In the genomic region with DNA sequence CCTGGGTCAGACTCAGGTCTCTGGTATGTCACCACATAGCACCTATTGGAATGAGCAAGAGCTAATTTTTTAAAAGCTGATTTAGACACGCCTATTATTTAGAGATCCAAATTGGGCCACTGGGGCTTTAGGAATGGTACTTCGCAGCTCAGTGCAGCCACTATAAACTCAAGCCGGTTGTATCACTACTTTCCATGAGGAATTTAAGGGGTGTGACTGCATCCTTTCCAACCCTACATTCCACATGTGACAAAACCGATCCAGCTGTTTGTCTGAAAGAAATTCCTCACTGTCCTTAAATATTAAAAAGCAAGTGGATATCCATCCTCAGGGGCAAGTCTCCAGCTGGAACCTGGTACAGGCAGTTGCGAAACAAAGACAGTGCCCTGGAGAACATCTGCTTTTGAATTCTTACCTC, we compare ENCODE assay signal across 16 cellular contexts. TPM values are rescaled to one million over a fixed set of nuclear protein-coding genes. Genes with fewer than 3 reads are reported as not detected.
DNase-seq lines count a peak whose midpoint lies in the region; ATAC-seq and TF ChIP-seq lines count a peak whose summit lies in the region.
"Had no signal": no experiment of that assay in that cellular context is flagged by ENCODE, and none has a peak within 500 bp of the region (broad histone marks: within the 10 kb centered on the region; RNA-seq: fewer than 3 reads in every experiment).

No MANE protein-coding gene starts in this region.

- peaks cover 21% of the 10 kb centered on the region for H4K20me1 ChIP-seq in smooth muscle cell (ENCODE audit: low read depth)

- H3K4me2 ChIP-seq in smooth muscle cell: no peak overlapping the region

- ATAC-seq in right cardiac atrium (peak; percentile 45 to 58), GM21786 (IDR thresholded peaks at IDR 0.05; ENCODE audit: unreplicated experiment) (no peak), HG02884 (IDR thresholded peaks at IDR 0.05; ENCODE audit: unreplicated experiment) (no peak)
- ATAC-seq: left lobe of liver had no signal

- H3K27me3 Mint-ChIP-seq in mesothelial cell of epicardium (ENCODE audit: low read depth): no peaks in the 10 kb centered on the region

- H3K4me1 ChIP-seq in right cardiac atrium (ENCODE audit: control insufficient read depth, insufficient read depth, low read length) (no peaks in the 10 kb centered on the region), smooth muscle cell (ENCODE audit: low read depth) (peaks cover 8% of the 10 kb centered on the region)

- no peaks in the 10 kb centered on the region for H3K9me3 Mint-ChIP-seq in mesothelial cell of epicardium
- H3K9me3 Mint-ChIP-seq: neural crest cell had no signal

- H3F3A ChIP-seq in smooth muscle cell (ENCODE audit: low read depth): no peaks in the 10 kb centered on the region

- H3K79me2 ChIP-seq in smooth muscle cell (ENCODE audit: low read depth): peaks cover 36% of the 10 kb centered on the region

- H3K9me3 ChIP-seq in right cardiac atrium (ENCODE audit: control insufficient read depth, low read length) (no peaks in the 10 kb centered on the region), smooth muscle cell (replicated peaks; ENCODE audit: low read depth) (no peaks in the 10 kb centered on the region)
- H3K9me3 ChIP-seq: SJSA1 had no signal

- H3K4me3 ChIP-seq in coronary artery: peak overlapping the region; percentile 14
- H3K4me3 ChIP-seq in right cardiac atrium (ENCODE audit: low read length): no peak overlapping the region
- no peak overlapping the region for H3K4me3 ChIP-seq in smooth muscle cell
- H3K4me3 ChIP-seq: SJSA1 had no signal

- intact Hi-C loops in right cardiac atrium (cut with DNase I): no loop called here

- H3K4me3 Mint-ChIP-seq in mesothelial cell of epicardium: no peak overlapping the region
- H3K4me3 Mint-ChIP-seq: neural crest cell had no signal

- no peak overlapping the region for H2AFZ ChIP-seq in smooth muscle cell (ENCODE audit: low read depth)

- H3K36me3 Mint-ChIP-seq in mesothelial cell of epicardium: no peaks in the 10 kb centered on the region

- no peaks in the 10 kb centered on the region for H3K27me3 ChIP-seq in right cardiac atrium (ENCODE audit: control insufficient read depth, insufficient read depth)
- H3K27me3 ChIP-seq in smooth muscle cell (ENCODE audit: low read depth): no peaks in the 10 kb centered on the region
- H3K27me3 ChIP-seq: SJSA1 had no signal

- H3K27ac ChIP-seq in coronary artery: peak overlapping the region; percentile 44 to 68
- no peak overlapping the region for H3K27ac ChIP-seq in right cardiac atrium (ENCODE audit: low read length)
- peak overlapping the region; percentile 55 for H3K27ac ChIP-seq in smooth muscle cell (ENCODE audit: low read depth)
- H3K27ac ChIP-seq: SJSA1 had no signal

- H3K4me1 Mint-ChIP-seq in mesothelial cell of epicardium: peaks cover 10% of the 10 kb centered on the region

- H3K27ac Mint-ChIP-seq in mesothelial cell of epicardium: no peak overlapping the region

- H3K36me3 ChIP-seq in smooth muscle cell (ENCODE audit: low read depth): peaks cover 15% of the 10 kb centered on the region

- no peak for TF ChIP-seq CTCF in coronary artery (IDR thresholded peaks at IDR 0.05)
- no peak for TF ChIP-seq CTCF in smooth muscle cell (IDR thresholded peaks at IDR 0.05; ENCODE audit: borderline replicate concordance, insufficient read depth, poor library complexity, severe bottlenecking)
- no peak for TF ChIP-seq CTCF in mesothelial cell of epicardium (IDR thresholded peaks at IDR 0.05; ENCODE audit: unreplicated experiment)

- DNase-seq in GM03348 (ENCODE audit: low spot score) (peak; percentile 51), coronary artery (ENCODE audit: low spot score) (no peak), right cardiac atrium (no peak), smooth muscle cell (lab: John Stamatoyannopoulos, UW; ENCODE audit: unreplicated experiment) (no peak), NCI-H2171 (lab: John Stamatoyannopoulos, UW) (no peak), mesothelial cell of epicardium (ENCODE audit: low spot score in 2 of 2, unreplicated experiment in 2 of 2) (no peak)
- DNase-seq: activated gamma-delta T cell, DMS153, hippocampal formation, substantia nigra had no signal

- H3K9ac ChIP-seq in smooth muscle cell (ENCODE audit: low read depth): no peak overlapping the region

- WGBS in right cardiac atrium: 50% methylated on average over 5 of the region's 5 CpGs
- 75% methylated on average over 5 of the region's 5 CpGs for WGBS in smooth muscle cell (ENCODE audit: low lambda C conversion rate)

RNA-seq across cellular contexts. Expression of gene VGLL3, which starts 12.8 kb away (rescaled TPM):
- total RNA-seq in right cardiac atrium (10 to 100 TPM in 1 of 4 donors, 1 to 10 TPM in 3; 5.6 to 10.9 (median 8.4) TPM), smooth muscle cell (49.1 and 54.1 TPM in 2 replicates), mesothelial cell of epicardium (11.9 to 13.5 TPM (median 13.4 TPM) in 3 replicates)
- polyA plus RNA-seq in right cardiac atrium (2.2 TPM), smooth muscle cell (11.4 and 14.3 TPM in 2 replicates)
- total RNA-seq: activated CD8-positive, alpha-beta memory T cell treated with anti-CD3 and anti-CD28 coated beads for 36 hours had no signal

Comparison
In these comparisons a context has a peak if more than half of its experiments do, and no peak if none do; other contexts are left out.
1. ATAC-seq: peak in right cardiac atrium (2 of 2); none in GM21786 (single experiment) and HG02884 (single experiment).